8 cellular contexts compared by ENCODE assay signal in genomic region chr2:127104881-127105655, GRCh38. TPM values are rescaled to one million over a fixed set of nuclear protein-coding genes. Genes with fewer than 3 reads are reported as not detected.
DNase-seq lines count a peak whose midpoint lies in the region; ATAC-seq and TF ChIP-seq lines count a peak whose summit lies in the region.

No MANE protein-coding gene starts in this region.

- H3K36me3 ChIP-seq in cardiac muscle cell = no peaks in the 10 kb centered on the region
- H3K36me3 ChIP-seq in mucosa of stomach (ENCODE audit: control insufficient read depth, insufficient read depth, low read length) = no peaks in the 10 kb centered on the region
- no peaks in the 10 kb centered on the region for H3K36me3 ChIP-seq in uterus

- no peak for ATAC-seq in left cardiac atrium

- intact Hi-C loops in left cardiac atrium (cut with DNase I) (loop anchor here in 1 of 2 donors (10.0 kb wide), 1 partner anchor 50 kb away; no protein-coding TSS in a partner anchor), dorsolateral prefrontal cortex (cut with DNase I) (loop anchor here (1.0 to 10.0 kb wide), 5 partner anchors 21 to 170 kb away; no protein-coding TSS in a partner anchor), uterus (cut with DNase I; ENCODE audit: low total_unique reads) (no loop called here)

- TF ChIP-seq CTCF in cardiac muscle cell (IDR thresholded peaks at IDR 0.05; ENCODE audit: low read depth, low read length) (no peak), dorsolateral prefrontal cortex (IDR thresholded peaks at IDR 0.05 in 54 of 56, conservative IDR thresholded peaks at IDR 0.05 in 2 of 56; ENCODE audit: low read depth in 1 of 56, partially characterized antibody in 56 of 56) (no peak), uterus (IDR thresholded peaks at IDR 0.05) (no peak)

- H3K4me1 ChIP-seq in cardiac muscle cell (ENCODE audit: low read depth) (no peaks in the 10 kb centered on the region), mucosa of stomach (ENCODE audit: control insufficient read depth, insufficient read depth, low read length) (peaks cover 51% of the 10 kb centered on the region), uterus (peaks cover 0 to 5% of the 10 kb centered on the region in 2 donors)

- H3K27ac ChIP-seq in cardiac muscle cell (no peak overlapping the region), dorsolateral prefrontal cortex (peak overlapping the region; percentile 92 to 99 (median 98)), uterus (peak overlapping the region; percentile 86 to 89)

- DNase-seq in cardiac muscle cell (ENCODE audit: low read depth in 1 of 2, low spot score in 1 of 2) (peak in 1 of 2 donors; percentile 22), left cardiac atrium (no peak), dorsolateral prefrontal cortex (peak in 2 of 10 donors; percentile 20 to 48), uterus (peak; percentile 22 to 49), SW480 (ENCODE audit: low spot score) (no peak), hepatic stellate cell (ENCODE audit: low spot score) (no peak)
- no peak for DNase-seq in stimulated activated CD4-positive, alpha-beta T cell treated with anti-CD3 and anti-CD28 coated beads, Interleukin-4, amount 100 ng/mL, for 4 hours

- H3K9ac ChIP-seq in mucosa of stomach (ENCODE audit: low read length) = peak overlapping the region; percentile 86

- H3K9me3 ChIP-seq in cardiac muscle cell (ENCODE audit: low read depth) (no peaks in the 10 kb centered on the region), mucosa of stomach (ENCODE audit: control insufficient read depth, low read length) (no peaks in the 10 kb centered on the region), uterus (no peaks in the 10 kb centered on the region)

- TF ChIP-seq POLR2A in uterus (IDR thresholded peaks at IDR 0.05) = no peak

- no peaks in the 10 kb centered on the region for H3K27me3 ChIP-seq in cardiac muscle cell
- no peaks in the 10 kb centered on the region for H3K27me3 ChIP-seq in dorsolateral prefrontal cortex
- H3K27me3 ChIP-seq in mucosa of stomach (ENCODE audit: control insufficient read depth, insufficient read depth, low read length) = no peaks in the 10 kb centered on the region
- no peaks in the 10 kb centered on the region for H3K27me3 ChIP-seq in uterus

- peak overlapping the region; percentile 45 for H3K4me3 ChIP-seq in cardiac muscle cell
- H3K4me3 ChIP-seq in dorsolateral prefrontal cortex = peak overlapping the region; percentile 75 to 100 (median 96)
- peak overlapping the region; percentile 71 for H3K4me3 ChIP-seq in mucosa of stomach (ENCODE audit: low read length)
- peak overlapping the region; percentile 64 for H3K4me3 ChIP-seq in uterus

RNA-seq across cellular contexts. Expression of gene BIN1, which starts 1.9 kb away (rescaled TPM):
- total RNA-seq in cardiac muscle cell (65.4 and 94.9 TPM in 2 replicates), left cardiac atrium (10 to 100 TPM; 16.2 to 23.6 TPM), dorsolateral prefrontal cortex (100 to 1,000 TPM; 151 to 703 (median 290) TPM), uterus (100 to 1,000 TPM in 1 of 4 donors, 10 to 100 TPM in 3; 41.5 to 112 (median 57.8) TPM)
- 44.7 and 62.9 TPM in 2 replicates for polyA plus RNA-seq in cardiac muscle cell

Comparison
In these comparisons a context has a peak if more than half of its experiments do, and no peak if none do; other contexts are left out.
1. DNase-seq: peak in uterus (2 of 2); none in left cardiac atrium (single experiment), stimulated activated CD4-positive, alpha-beta T cell treated with anti-CD3 and anti-CD28 coated beads, Interleukin-4, amount 100 ng/mL, for 4 hours (0 of 2), SW480 (single experiment) and hepatic stellate cell (single experiment).
2. H3K4me3 ChIP-seq: peak in every context shown above with its lines; median percentile 96 in dorsolateral prefrontal cortex; 71 in mucosa of stomach; 64 in uterus; 45 in cardiac muscle cell.